In the genomic region with DNA sequence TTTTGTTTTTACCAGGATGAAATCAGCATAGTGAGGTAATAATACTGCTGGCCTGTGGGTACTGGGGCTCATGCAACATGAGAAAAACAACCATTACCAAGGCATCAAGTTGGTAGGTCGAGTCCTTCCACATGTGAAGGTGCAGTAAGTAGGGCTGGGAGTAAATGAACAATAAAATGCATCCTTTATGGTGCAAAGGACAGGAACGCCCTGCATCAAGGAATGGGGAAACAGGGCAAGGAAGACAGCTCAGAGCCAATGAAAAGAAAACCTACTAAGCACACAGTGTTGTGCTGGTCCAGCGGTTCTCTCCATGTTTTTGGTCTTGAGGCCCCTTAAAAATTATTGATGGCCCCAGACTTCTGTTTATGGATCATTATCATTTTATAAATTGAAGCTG, we compare ENCODE assay signal across 16 cellular contexts.
DNase-seq lines count a peak whose midpoint lies in the region; ATAC-seq and TF ChIP-seq lines count a peak whose summit lies in the region.
"Had no signal": no experiment of that assay in that cellular context is flagged by ENCODE, and none has a peak within 500 bp of the region (broad histone marks: within the 10 kb centered on the region; RNA-seq: fewer than 3 reads in every experiment).

No MANE protein-coding gene starts in this region.

- WGBS in esophagus muscularis mucosa, result 87% methylated on average over 3 of the region's 3 CpGs
- 66 to 88% (median 83%) methylated on average over 3 of the region's 3 CpGs for WGBS in stomach, 5 donors
- 89% methylated on average over 3 of the region's 3 CpGs for WGBS in right cardiac atrium

- H3K27ac ChIP-seq in esophagus muscularis mucosa (replicated peaks in 1 of 4), result peak overlapping the region; percentile 83 to 88 (median 86)
- H3K27ac ChIP-seq in muscle layer of duodenum (ENCODE audit: low read length), result peak overlapping the region; percentile 74
- peak overlapping the region in 3 of 5 donors; percentile 69 to 86 (median 75) for H3K27ac ChIP-seq in stomach
- no peak overlapping the region for H3K27ac ChIP-seq in right cardiac atrium (ENCODE audit: low read length)
- H3K27ac ChIP-seq: C4-2B had no signal

- TF ChIP-seq POLR2A in esophagus muscularis mucosa (IDR thresholded peaks at IDR 0.05; ENCODE audit: low read depth) (no peak), stomach (IDR thresholded peaks at IDR 0.05) (no peak)

- peaks cover 22 to 71% (median 57%) of the 10 kb centered on the region in 4 donors for H3K4me1 ChIP-seq in esophagus muscularis mucosa
- peaks cover 0 to 23% of the 10 kb centered on the region in 2 donors for H3K4me1 ChIP-seq in muscle layer of duodenum (ENCODE audit: control insufficient read depth in 1 of 2, insufficient read depth in 2 of 2, low read length in 2 of 2)
- H3K4me1 ChIP-seq in stomach, result peaks cover 0 to 24% (median 8%) of the 10 kb centered on the region in 4 donors
- peaks cover 7% of the 10 kb centered on the region for H3K4me1 ChIP-seq in right cardiac atrium (ENCODE audit: control insufficient read depth, insufficient read depth, low read length)
- H3K4me1 ChIP-seq: A549, HAP-1 had no signal

- DNase-seq in esophagus muscularis mucosa (ENCODE audit: extremely low spot score) (no peak), stomach (no peak), Right ventricle myocardium superior (no peak), right cardiac atrium (no peak), NCI-H345 treated with DMSO at 0.1 percent for 48 hours (lab: John Stamatoyannopoulos, UW; ENCODE audit: unreplicated experiment) (no peak)
- DNase-seq: BE2C; CD4-positive, alpha-beta memory T cell; DMS153; DMS79 treated with DMSO at 0.1 percent for 48 hours; EL; HFFc6 had no signal

- TF ChIP-seq CTCF in esophagus muscularis mucosa (IDR thresholded peaks at IDR 0.05) (no peak), stomach (IDR thresholded peaks at IDR 0.05) (no peak)

- no peak for ATAC-seq in Right ventricle myocardium superior (ENCODE audit: poor library complexity)
- no peak for ATAC-seq in right cardiac atrium

- H3K9me3 ChIP-seq in esophagus muscularis mucosa (no peaks in the 10 kb centered on the region), muscle layer of duodenum (ENCODE audit: control insufficient read depth in 1 of 2, low read length in 2 of 2) (no peaks in the 10 kb centered on the region), stomach (no peaks in the 10 kb centered on the region), right cardiac atrium (ENCODE audit: control insufficient read depth, low read length) (no peaks in the 10 kb centered on the region)
- H3K9me3 ChIP-seq: A549, BE2C, HAP-1 had no signal

- H3K36me3 ChIP-seq in esophagus muscularis mucosa (no peaks in the 10 kb centered on the region), muscle layer of duodenum (ENCODE audit: control insufficient read depth in 1 of 2, insufficient read depth in 2 of 2, low read length in 2 of 2) (no peaks in the 10 kb centered on the region), stomach (no peaks in the 10 kb centered on the region)
- H3K36me3 ChIP-seq: BE2C, HAP-1 had no signal

- H3K4me3 ChIP-seq in esophagus muscularis mucosa (peak overlapping the region in 1 of 4 donors; percentile 37), muscle layer of duodenum (ENCODE audit: low read depth in 1 of 2, low read length in 2 of 2) (no peak overlapping the region), stomach (no peak overlapping the region), right cardiac atrium (ENCODE audit: low read length) (no peak overlapping the region)
- H3K4me3 ChIP-seq: A549, GM23338, HAP-1 had no signal

- no peaks in the 10 kb centered on the region for H3K27me3 ChIP-seq in esophagus muscularis mucosa
- no peaks in the 10 kb centered on the region for H3K27me3 ChIP-seq in muscle layer of duodenum (ENCODE audit: low read depth, low read length)
- no peaks in the 10 kb centered on the region for H3K27me3 ChIP-seq in stomach
- no peaks in the 10 kb centered on the region for H3K27me3 ChIP-seq in right cardiac atrium (ENCODE audit: control insufficient read depth, insufficient read depth)
- H3K27me3 ChIP-seq: BE2C had no signal

- TF ChIP-seq EP300 in esophagus muscularis mucosa (IDR thresholded peaks at IDR 0.05), result no peak
- TF ChIP-seq EP300 in stomach (IDR thresholded peaks at IDR 0.05), result no peak

- intact Hi-C loops in esophagus muscularis mucosa (cut with DNase I), result no loop called here
- intact Hi-C loops in stomach (cut with DNase I; ENCODE audit: low total_unique reads), result no loop called here
- intact Hi-C loops in Right ventricle myocardium superior (cut with DNase I), result no loop called here
- intact Hi-C loops in right cardiac atrium (cut with DNase I), result no loop called here
